Comparison of ENCODE assay signal across 7 cellular contexts in genomic region chr7:110850239-110850638, GRCh38.
"Had no signal": no experiment of that assay in that cellular context is flagged by ENCODE, and none has a peak within 500 bp of the region (broad histone marks: within the 10 kb centered on the region; RNA-seq: fewer than 3 reads in every experiment).

No MANE protein-coding gene starts in this region.

- ATAC-seq: HCT116, K562 had no signal

- H3K4me3 Mint-ChIP-seq: HFFc6 had no signal

- H3K27ac Mint-ChIP-seq: HFFc6 had no signal

- H3K9me3 Mint-ChIP-seq: HFFc6 had no signal

- DNase-seq: GOT3, H7, HFFc6, IMR-90, KG1 had no signal
